ENCODE assay signal across 6 cellular contexts in the genomic region with DNA sequence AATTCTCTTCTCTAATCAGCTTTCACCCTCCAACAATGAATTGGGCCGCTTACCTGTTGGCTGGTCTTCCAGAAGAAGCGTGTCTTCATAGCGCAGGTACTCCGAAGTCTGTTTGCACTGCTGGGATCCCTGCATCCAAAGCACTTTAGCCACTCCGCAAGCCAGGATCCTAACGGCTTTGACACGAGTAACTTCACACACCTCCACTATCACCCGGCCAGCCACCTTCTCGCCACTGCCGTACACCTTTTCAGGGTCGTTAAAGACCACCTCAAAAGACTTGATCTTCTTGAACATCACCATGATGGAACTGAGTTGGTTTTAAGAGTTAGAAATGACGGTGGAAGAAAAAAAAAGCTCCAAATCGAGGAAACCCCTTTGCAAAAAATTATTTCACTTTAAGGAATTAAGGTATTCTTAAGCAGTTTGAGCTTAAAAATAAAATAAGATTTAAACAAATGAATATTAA. TPM values are rescaled to one million over a fixed set of nuclear protein-coding genes. Genes with fewer than 3 reads are reported as not detected.
DNase-seq lines count a peak whose midpoint lies in the region; ATAC-seq and TF ChIP-seq lines count a peak whose summit lies in the region.

No MANE protein-coding gene starts in this region.

- ATAC-seq in stimulated activated naive B cell treated with anti-CD40 and anti-IgM and Interleukin-4, amounts not matched to agents 10 μg/mL and 1 μg/mL and 100 μg/mL, for 72 hours (replicated peaks), result no peak
- ATAC-seq in GM21737 (IDR thresholded peaks at IDR 0.05; ENCODE audit: unreplicated experiment), result no peak

- peak overlapping the region; percentile 97 for H3K27ac Mint-ChIP-seq in activated naive CD4-positive, alpha-beta T cell treated with anti-CD3 and anti-CD28 coated beads for 36 hours
- peak overlapping the region; percentile 98 for H3K27ac Mint-ChIP-seq in endothelial cell (ENCODE audit: unreplicated experiment)
- H3K27ac Mint-ChIP-seq in stimulated activated naive B cell treated with anti-CD40 and anti-IgM and Interleukin-4, amounts not matched to agents 10 μg/mL and 1 μg/mL and 100 μg/mL, for 72 hours, result peak overlapping the region; percentile 97

- peak; percentile 33 for DNase-seq in activated naive CD4-positive, alpha-beta T cell treated with anti-CD3 and anti-CD28 coated beads for 36 hours
- no peak for DNase-seq in activated naive CD4-positive, alpha-beta T cell (lab: John Stamatoyannopoulos, UW)
- no peak for DNase-seq in endothelial cell (ENCODE audit: low spot score)
- DNase-seq in stimulated activated naive B cell treated with anti-CD40 and anti-IgM and Interleukin-4, amounts not matched to agents 10 μg/mL and 1 μg/mL and 100 μg/mL, for 72 hours, result no peak
- no peak for DNase-seq in DMS153 treated with DMSO at 0.1 percent for 48 hours (lab: John Stamatoyannopoulos, UW; ENCODE audit: unreplicated experiment)

- TF ChIP-seq CTCF in endothelial cell (IDR thresholded peaks at IDR 0.05; ENCODE audit: unreplicated experiment), result no peak

- peaks cover 41% of the 10 kb centered on the region for H3K36me3 Mint-ChIP-seq in activated naive CD4-positive, alpha-beta T cell treated with anti-CD3 and anti-CD28 coated beads for 36 hours (ENCODE audit: low read depth)
- H3K36me3 Mint-ChIP-seq in endothelial cell (ENCODE audit: low read depth, unreplicated experiment), result peaks cover 42% of the 10 kb centered on the region
- peaks cover 37 to 49% of the 10 kb centered on the region in 2 donors for H3K36me3 Mint-ChIP-seq in stimulated activated naive B cell treated with anti-CD40 and anti-IgM and Interleukin-4, amounts not matched to agents 10 μg/mL and 1 μg/mL and 100 μg/mL, for 72 hours

- intact Hi-C loops in activated naive CD4-positive, alpha-beta T cell treated with anti-CD3 and anti-CD28 coated beads for 36 hours (cut with micrococcal nuclease), result loop anchor here (1.0 kb wide), 5 partner anchors 16 to 78 kb away; partner anchors contain the start of genes ANKRD34A, PEX11B, POLR3GL and RBM8A

- no peaks in the 10 kb centered on the region for H3K27me3 Mint-ChIP-seq in activated naive CD4-positive, alpha-beta T cell treated with anti-CD3 and anti-CD28 coated beads for 36 hours (ENCODE audit: low read depth)
- H3K27me3 Mint-ChIP-seq in endothelial cell (ENCODE audit: unreplicated experiment), result peaks cover 5% of the 10 kb centered on the region
- no peaks in the 10 kb centered on the region for H3K27me3 Mint-ChIP-seq in stimulated activated naive B cell treated with anti-CD40 and anti-IgM and Interleukin-4, amounts not matched to agents 10 μg/mL and 1 μg/mL and 100 μg/mL, for 72 hours

- peak overlapping the region; percentile 88 for H3K4me3 Mint-ChIP-seq in activated naive CD4-positive, alpha-beta T cell treated with anti-CD3 and anti-CD28 coated beads for 36 hours
- H3K4me3 Mint-ChIP-seq in endothelial cell (ENCODE audit: unreplicated experiment), result peak overlapping the region; percentile 100
- H3K4me3 Mint-ChIP-seq in stimulated activated naive B cell treated with anti-CD40 and anti-IgM and Interleukin-4, amounts not matched to agents 10 μg/mL and 1 μg/mL and 100 μg/mL, for 72 hours, result peak overlapping the region; percentile 84 to 96

- H3K4me1 Mint-ChIP-seq in activated naive CD4-positive, alpha-beta T cell treated with anti-CD3 and anti-CD28 coated beads for 36 hours (ENCODE audit: low read depth), result peaks cover 63% of the 10 kb centered on the region
- H3K4me1 Mint-ChIP-seq in endothelial cell (ENCODE audit: unreplicated experiment), result peaks cover 55% of the 10 kb centered on the region
- H3K4me1 Mint-ChIP-seq in stimulated activated naive B cell treated with anti-CD40 and anti-IgM and Interleukin-4, amounts not matched to agents 10 μg/mL and 1 μg/mL and 100 μg/mL, for 72 hours, result peaks cover 60 to 70% of the 10 kb centered on the region in 2 donors

- H3K9me3 Mint-ChIP-seq in activated naive CD4-positive, alpha-beta T cell treated with anti-CD3 and anti-CD28 coated beads for 36 hours, result no peaks in the 10 kb centered on the region
- no peaks in the 10 kb centered on the region for H3K9me3 Mint-ChIP-seq in endothelial cell (ENCODE audit: unreplicated experiment)
- no peaks in the 10 kb centered on the region for H3K9me3 Mint-ChIP-seq in stimulated activated naive B cell treated with anti-CD40 and anti-IgM and Interleukin-4, amounts not matched to agents 10 μg/mL and 1 μg/mL and 100 μg/mL, for 72 hours

- CTCF ChIA-PET in activated naive CD4-positive, alpha-beta T cell treated with anti-CD3 and anti-CD28 coated beads for 36 hours (lab: Charles Lee), result interaction anchor here (0.9 to 3.6 kb wide), 3 partner anchors 10 to 33 kb away, joined by 3 to 53 read pairs (median 5); partner anchors contain the start of genes ANKRD34A and POLR3GL

RNA-seq across cellular contexts. Expression of gene TXNIP, which starts 0.4 kb away (rescaled TPM):
- total RNA-seq in activated naive CD4-positive, alpha-beta T cell treated with anti-CD3 and anti-CD28 coated beads for 36 hours, result 10 to 100 TPM; 86.0 to 91.1 TPM
- total RNA-seq in endothelial cell (ENCODE audit: unreplicated experiment), result 107 TPM

RNA-seq across cellular contexts. Expression of gene HJV, which starts 25.5 kb away (rescaled TPM):
- not detected for total RNA-seq in activated naive CD4-positive, alpha-beta T cell treated with anti-CD3 and anti-CD28 coated beads for 36 hours
- not detected for total RNA-seq in endothelial cell (ENCODE audit: unreplicated experiment)

RNA-seq across cellular contexts. Expression of gene POLR3GL, which starts 31.5 kb away (rescaled TPM):
- 10 to 100 TPM; 32.0 to 34.0 TPM for total RNA-seq in activated naive CD4-positive, alpha-beta T cell treated with anti-CD3 and anti-CD28 coated beads for 36 hours
- 12.4 TPM for total RNA-seq in endothelial cell (ENCODE audit: unreplicated experiment)

RNA-seq across cellular contexts. Expression of gene ANKRD34A, which starts 31.6 kb away (rescaled TPM):
- 1 to 10 TPM; 3.7 to 4.3 TPM for total RNA-seq in activated naive CD4-positive, alpha-beta T cell treated with anti-CD3 and anti-CD28 coated beads for 36 hours
- 0.56 TPM for total RNA-seq in endothelial cell (ENCODE audit: unreplicated experiment)

RNA-seq across cellular contexts. Expression of gene LIX1L, which starts 38.2 kb away (rescaled TPM):
- total RNA-seq in activated naive CD4-positive, alpha-beta T cell treated with anti-CD3 and anti-CD28 coated beads for 36 hours, result 10 to 100 TPM; 43.6 to 44.3 TPM
- 83.3 TPM for total RNA-seq in endothelial cell (ENCODE audit: unreplicated experiment)
